ENCODE assay signal across 7 cellular contexts in genomic region chr9:128372188-128372641, GRCh38. TPM values are rescaled to one million over a fixed set of nuclear protein-coding genes. Genes with fewer than 3 reads are reported as not detected.
DNase-seq lines count a peak whose midpoint lies in the region; ATAC-seq, FAIRE-seq and TF ChIP-seq lines count a peak whose summit lies in the region.

No MANE protein-coding gene starts in this region.

- TF ChIP-seq POLR2A in H54 (IDR thresholded peaks at IDR 0.05; ENCODE audit: low read depth, low read length) = no peak

- H3K4me1 Mint-ChIP-seq in HFFc6 (ENCODE audit: low read depth) = peaks cover 44% of the 10 kb centered on the region

- H3K4me1 ChIP-seq in rectal smooth muscle tissue (ENCODE audit: control insufficient read depth, insufficient read depth, low read length) = peaks cover 13% of the 10 kb centered on the region

- H3K4me3 ChIP-seq in foreskin fibroblast (ENCODE audit: low read depth in 1 of 2, low read length in 2 of 2) (peak overlapping the region; percentile 67 to 84), rectal smooth muscle tissue (ENCODE audit: low read length) (peak overlapping the region; percentile 80)

- H3K27ac Mint-ChIP-seq in HFFc6 = peak overlapping the region; percentile 97

- no peak for FAIRE-seq in H54 (lab: Jason Lieb, UNC)

- in situ Hi-C loops in ACHN (cut with HindIII; ENCODE audit: low pct_ligation_motif_present, low pct_unique_long_range_greater_than_20kb, low sequenced_read_pairs) = no loop called here

- peak overlapping the region; percentile 82 for H3K9ac ChIP-seq in rectal smooth muscle tissue (ENCODE audit: low read length)

- H3K27me3 Mint-ChIP-seq in HFFc6 (ENCODE audit: insufficient read depth) = no peaks in the 10 kb centered on the region

- H3K4me3 Mint-ChIP-seq in HFFc6 = peak overlapping the region; percentile 93

- peak; percentile 46 for DNase-seq in HFFc6
- peak; percentile 64 to 85 for DNase-seq in foreskin fibroblast
- no peak for DNase-seq in H54 (ENCODE audit: insufficient read length, low spot score)
- DNase-seq in ACHN = no peak

- H3K27me3 ChIP-seq in rectal smooth muscle tissue (ENCODE audit: control insufficient read depth, insufficient read depth, low read length) = no peaks in the 10 kb centered on the region

- H3K27ac ChIP-seq in VCaP (peak overlapping the region; percentile 86), rectal smooth muscle tissue (ENCODE audit: low read depth, low read length) (no peak overlapping the region)

- H3K36me3 Mint-ChIP-seq in HFFc6 (ENCODE audit: low read depth) = peaks cover 12% of the 10 kb centered on the region

- no peak for ATAC-seq in GM18907 (IDR thresholded peaks at IDR 0.05; ENCODE audit: unreplicated experiment)

- TF ChIP-seq CTCF in HFFc6 (IDR thresholded peaks at IDR 0.05) (no peak), VCaP (conservative IDR thresholded peaks at IDR 0.05) (no peak), foreskin fibroblast (IDR thresholded peaks at IDR 0.05; ENCODE audit: low read depth, low read length) (no peak)

- peaks cover 2% of the 10 kb centered on the region for H3K36me3 ChIP-seq in rectal smooth muscle tissue (ENCODE audit: control insufficient read depth, insufficient read depth, low read length)

- H3K9me3 Mint-ChIP-seq in HFFc6 = no peaks in the 10 kb centered on the region

RNA-seq across cellular contexts. Expression of gene URM1, which starts 1.0 kb away (rescaled TPM):
- total RNA-seq in HFFc6 (2021; fragmentation: NEBNext Ultra II Directional; extraction: Animal tissue kit (Norgen Biotek cat#: 25700)) = 10 to 100 TPM; 63.8 to 75.5 (median 70.2) TPM

RNA-seq across cellular contexts. Expression of gene SLC27A4, which starts 31.9 kb away (rescaled TPM):
- 10 to 100 TPM; 21.1 to 31.1 (median 23.2) TPM for total RNA-seq in HFFc6 (2021; fragmentation: NEBNext Ultra II Directional; extraction: Animal tissue kit (Norgen Biotek cat#: 25700))

RNA-seq across cellular contexts. Expression of gene CERCAM, which starts 48.4 kb away (rescaled TPM):
- total RNA-seq in HFFc6 (2021; fragmentation: NEBNext Ultra II Directional; extraction: Animal tissue kit (Norgen Biotek cat#: 25700)) = 100 to 1,000 TPM; 125 to 172 (median 136) TPM

RNA-seq across cellular contexts. Expression of gene COQ4, which starts 49.6 kb away (rescaled TPM):
- total RNA-seq in HFFc6 (2021; fragmentation: NEBNext Ultra II Directional; extraction: Animal tissue kit (Norgen Biotek cat#: 25700)) = 10 to 100 TPM; 29.8 to 33.3 (median 31.3) TPM

RNA-seq across cellular contexts. Expression of gene TRUB2, which starts 50.0 kb away (rescaled TPM):
- total RNA-seq in HFFc6 (2021; fragmentation: NEBNext Ultra II Directional; extraction: Animal tissue kit (Norgen Biotek cat#: 25700)) = 10 to 100 TPM; 27.0 to 38.5 (median 34.3) TPM

Comparison
In these comparisons a context has a peak if more than half of its experiments do, and no peak if none do; other contexts are left out.
1. DNase-seq: peak in HFFc6 (single experiment) and foreskin fibroblast (2 of 2); none in H54 (single experiment) and ACHN (single experiment).